Comparison of ENCODE assay signal across 34 cellular contexts in genomic region chr12:81270385-81270784, GRCh38.
DNase-seq lines count a peak whose midpoint lies in the region; ATAC-seq, FAIRE-seq and TF ChIP-seq lines count a peak whose summit lies in the region.
"Had no signal": no experiment of that assay in that cellular context is flagged by ENCODE, and none has a peak within 500 bp of the region (broad histone marks: within the 10 kb centered on the region; RNA-seq: fewer than 3 reads in every experiment).

No MANE protein-coding gene starts in this region.

- H3K9ac ChIP-seq in HepG2 (ENCODE audit: insufficient read depth, low read depth, low read length), result no peak overlapping the region
- H3K9ac ChIP-seq: BLaER1; BLaER1 treated with 17β-estradiol and CSF1 and Interleukin-3, amounts not matched to agents 10 nM and 100 nM had no signal

- no peak for DNase-seq in HepG2 (ENCODE audit: low spot score)
- DNase-seq in right lobe of liver, result no peak
- DNase-seq in D721Med (ENCODE audit: insufficient read length, low spot score), result no peak
- DNase-seq in GM23338 (ENCODE audit: low spot score), result no peak
- DNase-seq in ecto neural progenitor cell (ENCODE audit: low spot score), result no peak
- DNase-seq: 8988T; ACHN; AML-193; BE2C; C1 segment of cervical spinal cord; Caco-2; Calu3; CD4-positive, alpha-beta memory T cell; CD4-positive, alpha-beta T cell; CD4-positive, CD25-positive, alpha-beta regulatory T cell; CD8-positive, alpha-beta memory T cell; CD8-positive, alpha-beta T cell; COR-L47; DMS 273 treated with DMSO at 0.1 percent for 48 hours; DMS153; DMS53; DMS79; DMS79 treated with DMSO at 0.1 percent for 48 hours; DND-41; EL had no signal

- H3K4me3 Mint-ChIP-seq in GM23338, result no peak overlapping the region
- H3K4me3 Mint-ChIP-seq: B cell; CD14-positive monocyte; CD4-positive, alpha-beta memory T cell; CD4-positive, alpha-beta T cell; CD4-positive, CD25-positive, alpha-beta regulatory T cell; CD8-positive, alpha-beta memory T cell; CD8-positive, alpha-beta T cell had no signal

- intact Hi-C loops in HepG2 (cut with micrococcal nuclease; ENCODE audit: unreplicated experiment) (no loop called here), right lobe of liver (cut with DNase I) (no loop called here)

- H3F3A ChIP-seq in GM23338 (replicated peaks; ENCODE audit: low read depth), result no peaks in the 10 kb centered on the region

- TF ChIP-seq EP300 in HepG2 (IDR thresholded peaks at IDR 0.05; ENCODE audit: low read depth in 2 of 2, low read length in 2 of 2), result no peak
- no peak for TF ChIP-seq EP300 in HepG2 (CRISPR knock-in tag; IDR thresholded peaks at IDR 0.05; ENCODE audit: borderline replicate concordance)

- CTCF ChIA-PET in HepG2 (lab: Yijun Ruan, JAX; ENCODE audit: low intra/inter-chr PET ratio, low total read pairs), result no interaction called here

- POLR2A ChIA-PET in HepG2 (lab: Yijun Ruan, JAX), result no interaction called here

- BruUV-seq in HepG2 (replicated peaks; lab: Mats Ljungman, UMichigan), result no TSS peak

- no peak overlapping the region for H2AFZ ChIP-seq in HepG2 (ENCODE audit: low read length)
- no peak overlapping the region for H2AFZ ChIP-seq in GM23338

- H3K4me1 ChIP-seq in HepG2 (ENCODE audit: insufficient read depth, low read length) (no peaks in the 10 kb centered on the region), right lobe of liver (no peaks in the 10 kb centered on the region), GM23338 (ENCODE audit: insufficient read depth) (no peaks in the 10 kb centered on the region)
- H3K4me1 ChIP-seq: A549; BE2C; BLaER1; BLaER1 treated with 17β-estradiol and CSF1 and Interleukin-3, amounts not matched to agents 10 nM and 100 nM; Caco-2 had no signal

- no peaks in the 10 kb centered on the region for H3K27me3 ChIP-seq in HepG2 (ENCODE audit: control insufficient read depth in 1 of 2, insufficient read depth in 2 of 2, low read length in 2 of 2)
- H3K27me3 ChIP-seq in right lobe of liver, result no peaks in the 10 kb centered on the region
- H3K27me3 ChIP-seq in GM23338 (ENCODE audit: insufficient read depth), result no peaks in the 10 kb centered on the region
- H3K27me3 ChIP-seq: BLaER1; BLaER1 treated with 17β-estradiol and CSF1 and Interleukin-3, amounts not matched to agents 10 nM and 100 nM had no signal

- H3K9me3 ChIP-seq in HepG2 (ENCODE audit: low read length) (no peaks in the 10 kb centered on the region), right lobe of liver (no peaks in the 10 kb centered on the region)
- H3K9me3 ChIP-seq: A549; BE2C; BLaER1; BLaER1 treated with 17β-estradiol and CSF1 and Interleukin-3, amounts not matched to agents 10 nM and 100 nM; Caco-2 had no signal

- no peak overlapping the region for H3K27ac Mint-ChIP-seq in GM23338
- H3K27ac Mint-ChIP-seq: B cell; CD14-positive monocyte; CD4-positive, alpha-beta memory T cell; CD4-positive, alpha-beta T cell; CD4-positive, CD25-positive, alpha-beta regulatory T cell; CD8-positive, alpha-beta memory T cell; CD8-positive, alpha-beta T cell had no signal

- no peaks in the 10 kb centered on the region for H3K9me3 Mint-ChIP-seq in GM23338
- H3K9me3 Mint-ChIP-seq: CD14-positive monocyte; CD4-positive, alpha-beta T cell; CD8-positive, alpha-beta T cell had no signal

- TF ChIP-seq CTCF in HepG2 (CRISPR knock-in tag; IDR thresholded peaks at IDR 0.05) (no peak), right lobe of liver (IDR thresholded peaks at IDR 0.05) (no peak), D721Med (IDR thresholded peaks at IDR 0.05; ENCODE audit: insufficient read depth, missing control alignments) (no peak), GM23338 (conservative IDR thresholded peaks at IDR 0.05; ENCODE audit: low read depth in 2 of 2) (no peak)

- no peaks in the 10 kb centered on the region for H3K9me2 ChIP-seq in GM23338 (ENCODE audit: insufficient read depth)

- H3K4me1 Mint-ChIP-seq in GM23338, result no peaks in the 10 kb centered on the region
- H3K4me1 Mint-ChIP-seq: B cell; CD14-positive monocyte; CD4-positive, alpha-beta memory T cell; CD4-positive, CD25-positive, alpha-beta regulatory T cell; CD8-positive, alpha-beta memory T cell had no signal

- H3K4me3 ChIP-seq in HepG2 (replicated peaks in 1 of 3; ENCODE audit: insufficient read depth in 1 of 3, low read depth in 2 of 3, low read length in 3 of 3) (no peak overlapping the region), right lobe of liver (no peak overlapping the region), GM23338 (no peak overlapping the region)
- H3K4me3 ChIP-seq: A549; BLaER1; BLaER1 treated with 17β-estradiol and CSF1 and Interleukin-3, amounts not matched to agents 10 nM and 100 nM had no signal

- in situ Hi-C loops in HepG2 (cut with HindIII; ENCODE audit: extremely low pct_ligation_motif_present, low pct_unique_long_range_greater_than_20kb), result no loop called here

- H3K36me3 Mint-ChIP-seq in GM23338 (ENCODE audit: low read depth), result no peaks in the 10 kb centered on the region
- H3K36me3 Mint-ChIP-seq: CD14-positive monocyte; CD4-positive, alpha-beta memory T cell; CD4-positive, CD25-positive, alpha-beta regulatory T cell; CD8-positive, alpha-beta memory T cell; CD8-positive, alpha-beta T cell had no signal

- H4K20me1 ChIP-seq in HepG2 (ENCODE audit: insufficient read depth, low read length) (no peaks in the 10 kb centered on the region), GM23338 (replicated peaks; ENCODE audit: insufficient read depth) (no peaks in the 10 kb centered on the region; the same call in 1 of the 2 replicates)
- H4K20me1 ChIP-seq: BLaER1; BLaER1 treated with 17β-estradiol and CSF1 and Interleukin-3, amounts not matched to agents 10 nM and 100 nM had no signal

- H3K36me3 ChIP-seq in HepG2 (replicated peaks in 1 of 2; ENCODE audit: control insufficient read depth in 1 of 2, insufficient read depth in 2 of 2, low read length in 2 of 2) (no peaks in the 10 kb centered on the region), right lobe of liver (no peaks in the 10 kb centered on the region), GM23338 (ENCODE audit: insufficient read depth) (no peaks in the 10 kb centered on the region)
- H3K36me3 ChIP-seq: BE2C; BLaER1; BLaER1 treated with 17β-estradiol and CSF1 and Interleukin-3, amounts not matched to agents 10 nM and 100 nM had no signal

- TF ChIP-seq POLR2A in HepG2 (IDR thresholded peaks at IDR 0.05; ENCODE audit: insufficient read depth in 1 of 2, low read depth in 2 of 2, low read length in 2 of 2), result no peak
- no peak for TF ChIP-seq POLR2A in right lobe of liver (IDR thresholded peaks at IDR 0.05)

- no peak for ATAC-seq in HepG2
- no peak for ATAC-seq in right lobe of liver
- no peak for ATAC-seq in GM23338
- no peak for ATAC-seq in GM18502 (IDR thresholded peaks at IDR 0.05; ENCODE audit: poor library complexity, unreplicated experiment)
- ATAC-seq: A549; CD8-positive, alpha-beta T cell had no signal

- no peak overlapping the region for H3K4me2 ChIP-seq in HepG2 (ENCODE audit: low read depth, low read length)
- H3K4me2 ChIP-seq in GM23338, result no peak overlapping the region
- H3K4me2 ChIP-seq: A549; BLaER1; BLaER1 treated with 17β-estradiol and CSF1 and Interleukin-3, amounts not matched to agents 10 nM and 100 nM had no signal

- H3K27me3 Mint-ChIP-seq in GM23338 (ENCODE audit: insufficient read depth, low read depth, poor library complexity), result peaks cover 2% of the 10 kb centered on the region
- H3K27me3 Mint-ChIP-seq: B cell; CD4-positive, alpha-beta memory T cell; CD4-positive, alpha-beta T cell; CD4-positive, CD25-positive, alpha-beta regulatory T cell; CD8-positive, alpha-beta memory T cell had no signal

- no peak overlapping the region for H3K27ac ChIP-seq in HepG2 (ENCODE audit: extremely low read length, insufficient read depth, low read length)
- H3K27ac ChIP-seq in right lobe of liver, result no peak overlapping the region
- no peak overlapping the region for H3K27ac ChIP-seq in GM23338 (ENCODE audit: low read depth)
- H3K27ac ChIP-seq: 22Rv1; A549; BLaER1; BLaER1 treated with 17β-estradiol and CSF1 and Interleukin-3, amounts not matched to agents 10 nM and 100 nM; C4-2B had no signal

- TF ChIP-seq RAD21 in HepG2 (CRISPR knock-in tag; IDR thresholded peaks at IDR 0.05), result no peak

- FAIRE-seq in HepG2 (lab: Jason Lieb, UNC) (no peak), D721Med (lab: Jason Lieb, UNC) (peak; percentile 60)
- FAIRE-seq: A204.1, A549 had no signal

- WGBS in HepG2 (ENCODE audit: low lambda C conversion rate), result 90% methylated on average over 5 of the region's 5 CpGs
- 96% methylated on average over 5 of the region's 5 CpGs for WGBS in right lobe of liver (ENCODE audit: insufficient coverage, low coverage, low lambda C conversion rate, missing lambda C conversion rate)

- H3K79me2 ChIP-seq in HepG2 (ENCODE audit: insufficient read depth, low read length) (no peaks in the 10 kb centered on the region), GM23338 (replicated peaks; ENCODE audit: insufficient read depth) (no peaks in the 10 kb centered on the region)

TF ChIP-seq in HepG2, 621 proteins besides CTCF, POLR2A, EP300 and RAD21:
- peak; percentile 90 for TF ChIP-seq RBM22 (optimal IDR thresholded peaks at IDR 0.05; ENCODE audit: low read length)
- TF ChIP-seq REL (CRISPR knock-in tag; conservative IDR thresholded peaks at IDR 0.05), result no peak

TF ChIP-seq in GM23338, 12 proteins besides CTCF, POLR2A, EP300 and RAD21:
- TF ChIP-seq, protein P1, sequence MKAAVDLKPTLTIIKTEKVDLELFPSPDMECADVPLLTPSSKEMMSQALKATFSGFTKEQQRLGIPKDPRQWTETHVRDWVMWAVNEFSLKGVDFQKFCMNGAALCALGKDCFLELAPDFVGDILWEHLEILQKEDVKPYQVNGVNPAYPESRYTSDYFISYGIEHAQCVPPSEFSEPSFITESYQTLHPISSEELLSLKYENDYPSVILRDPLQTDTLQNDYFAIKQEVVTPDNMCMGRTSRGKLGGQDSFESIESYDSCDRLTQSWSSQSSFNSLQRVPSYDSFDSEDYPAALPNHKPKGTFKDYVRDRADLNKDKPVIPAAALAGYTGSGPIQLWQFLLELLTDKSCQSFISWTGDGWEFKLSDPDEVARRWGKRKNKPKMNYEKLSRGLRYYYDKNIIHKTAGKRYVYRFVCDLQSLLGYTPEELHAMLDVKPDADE (IDR thresholded peaks at IDR 0.05), result no peak
- TF ChIP-seq JUNB (IDR thresholded peaks at IDR 0.05; ENCODE audit: unreplicated experiment), result peak; percentile 83
- no peak for TF ChIP-seq POLR2AphosphoS5 (IDR thresholded peaks at IDR 0.05; ENCODE audit: low read depth)
- no peak for TF ChIP-seq STAT1 (IDR thresholded peaks at IDR 0.05; ENCODE audit: unreplicated experiment)
- no peak for TF ChIP-seq CREB1 (CRISPR knock-in tag; IDR thresholded peaks at IDR 0.05; ENCODE audit: low read depth)
- TF ChIP-seq ZNF114 (CRISPR knock-in tag; IDR thresholded peaks at IDR 0.05), result no peak
